Comparison of ENCODE assay signal across 8 cellular contexts in the genomic region with DNA sequence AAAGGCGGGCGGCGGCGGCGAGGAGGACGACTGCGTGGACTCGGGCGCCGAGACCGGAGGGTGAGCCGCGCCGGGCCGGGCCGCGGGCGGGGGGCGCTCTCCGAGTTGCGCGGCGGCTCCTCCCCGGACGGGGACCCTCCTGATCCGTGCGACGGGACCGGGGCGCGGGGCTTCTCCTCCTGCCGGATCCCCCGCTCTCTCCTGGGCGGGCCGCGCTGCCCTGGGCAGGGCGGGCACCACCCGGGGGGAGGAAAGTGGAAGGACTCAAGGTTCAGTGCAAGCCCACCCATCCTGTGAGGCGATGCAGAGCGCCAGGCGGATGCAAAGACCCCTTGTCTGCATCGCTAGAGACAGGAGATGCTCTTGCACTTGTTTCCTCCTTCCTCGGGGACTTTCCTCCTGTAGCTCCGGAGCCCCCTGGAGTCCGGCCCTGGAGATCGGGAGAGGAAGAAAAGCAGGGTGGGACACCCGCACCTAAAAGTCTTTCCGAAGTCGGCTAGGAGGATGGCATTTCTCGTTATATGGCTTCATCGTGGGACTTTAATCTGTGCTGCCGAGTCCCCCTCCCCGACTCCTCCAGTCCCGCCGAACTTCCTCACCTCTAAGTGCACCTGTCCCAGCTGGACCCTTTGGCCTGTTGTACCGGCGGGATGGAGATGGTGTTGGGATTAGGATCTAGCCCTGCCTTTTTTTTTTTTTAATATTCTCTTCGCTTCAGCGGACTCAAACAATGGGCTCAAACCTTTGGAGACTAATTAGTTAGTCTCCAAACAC. TPM values are rescaled to one million over a fixed set of nuclear protein-coding genes. Genes with fewer than 3 reads are reported as not detected.
A peak's percentile ranks its signal among the peaks of the same experiment; 100 is the strongest.
DNase-seq lines count a peak whose midpoint lies in the region; ATAC-seq and TF ChIP-seq lines count a peak whose summit lies in the region.

No MANE protein-coding gene starts in this region.

- no peaks in the 10 kb centered on the region for H3K4me1 ChIP-seq in CD8-positive, alpha-beta memory T cell (ENCODE audit: insufficient read depth, low read length)
- H3K4me1 ChIP-seq in HCT116 (ENCODE audit: control insufficient read depth in 1 of 2, insufficient read depth in 2 of 2, low read length in 2 of 2) (peaks cover 4 to 14% of the 10 kb centered on the region in 2 experiments; a peak in 3 of 4 replicates), Panc1 (ENCODE audit: control insufficient read depth, insufficient read depth, low read length) (no peaks in the 10 kb centered on the region), ectodermal cell (ENCODE audit: control insufficient read depth, insufficient read depth, low read length) (peaks cover 16% of the 10 kb centered on the region), muscle layer of colon (ENCODE audit: insufficient read depth, low read length) (peaks cover 26% of the 10 kb centered on the region)

- peaks cover 47 to 69% of the 10 kb centered on the region in 2 donors for H3K27me3 Mint-ChIP-seq in CD8-positive, alpha-beta memory T cell

- H3K27ac ChIP-seq in CD8-positive, alpha-beta memory T cell (ENCODE audit: low read depth, low read length) = no peak overlapping the region
- H3K27ac ChIP-seq in HCT116 (ENCODE audit: low read depth, low read length) (peak overlapping the region; percentile 28; the same call in 1 of the 2 replicates), Panc1 (ENCODE audit: low read length) (no peak overlapping the region), ectodermal cell (ENCODE audit: insufficient read depth, low read depth, low read length, poor library complexity, severe bottlenecking) (no peak overlapping the region), muscle layer of colon (ENCODE audit: low read depth, low read length) (peak overlapping the region; percentile 59)

- peak overlapping the region; percentile 45 to 71 (median 62) for H3K4me3 Mint-ChIP-seq in CD8-positive, alpha-beta memory T cell

- no peaks in the 10 kb centered on the region for H4K20me1 ChIP-seq in HCT116 (ENCODE audit: insufficient read depth)

- no peak for TF ChIP-seq RAD21 in HCT116 (IDR thresholded peaks at IDR 0.05; ENCODE audit: low read depth)

- ATAC-seq in HCT116 (peak; percentile 68), Panc1 (peak; percentile 64), GM21423 (IDR thresholded peaks at IDR 0.05; ENCODE audit: unreplicated experiment) (no peak), HG02588 (IDR thresholded peaks at IDR 0.05; ENCODE audit: unreplicated experiment) (no peak), GM21786 (IDR thresholded peaks at IDR 0.05; ENCODE audit: unreplicated experiment) (no peak)

- RAD21 ChIA-PET in HCT116 (lab: Charles Lee; ENCODE audit: low non-redundant PET in 1 of 2, low total read pairs in 2 of 2, uncharacterized antibody in 2 of 2, unreplicated experiment in 2 of 2) = no interaction called here

- peaks cover 31% of the 10 kb centered on the region for H3K27me3 ChIP-seq in CD8-positive, alpha-beta memory T cell (ENCODE audit: insufficient read depth, low read length, poor library complexity, severe bottlenecking)
- no peaks in the 10 kb centered on the region for H3K27me3 ChIP-seq in HCT116 (ENCODE audit: insufficient read depth, low read length)
- peaks cover 5% of the 10 kb centered on the region; the same call in 1 of the 2 replicates for H3K27me3 ChIP-seq in Panc1 (ENCODE audit: control insufficient read depth, insufficient read depth, low read length)
- H3K27me3 ChIP-seq in ectodermal cell (ENCODE audit: control insufficient read depth, insufficient read depth, low read length, poor library complexity, severe bottlenecking) = peaks cover 14% of the 10 kb centered on the region
- H3K27me3 ChIP-seq in muscle layer of colon (ENCODE audit: control insufficient read depth in 1 of 2, insufficient read depth in 2 of 2, low read length in 2 of 2) = no peaks in the 10 kb centered on the region

- WGBS in ectodermal cell, 2 experiments = 0 to 1% methylated on average over 59 of the region's 59 CpGs

- no peaks in the 10 kb centered on the region for H3K9me3 Mint-ChIP-seq in CD8-positive, alpha-beta memory T cell

- H3K79me2 ChIP-seq in HCT116 (ENCODE audit: insufficient read depth, low read length) = no peaks in the 10 kb centered on the region

- H3K4me1 Mint-ChIP-seq in CD8-positive, alpha-beta memory T cell = peaks cover 0 to 16% (median 3%) of the 10 kb centered on the region in 3 donors

- 0 out of 6 replicates have a peak, but pooled peaks of 1 of the 3 experiments have one; percentile 8 for TF ChIP-seq CTCF in HCT116 (IDR thresholded peaks at IDR 0.05 in 2 of 3, conservative IDR thresholded peaks at IDR 0.05 in 1 of 3; ENCODE audit: borderline replicate concordance in 1 of 3, insufficient read depth in 1 of 3, low read depth in 2 of 3, low read length in 2 of 3)
- peak; percentile 65 for TF ChIP-seq CTCF in Panc1 (IDR thresholded peaks at IDR 0.05)

- intact Hi-C loops in HCT116 (cut with micrococcal nuclease) = loop anchor here (5.0 kb wide), 1 partner anchor 575 kb away; no protein-coding TSS in a partner anchor
- intact Hi-C loops in Panc1 (cut with micrococcal nuclease; ENCODE audit: unreplicated experiment) = no loop called here

- no peak overlapping the region for H2AFZ ChIP-seq in HCT116 (ENCODE audit: low read depth, low read length, poor library complexity, severe bottlenecking)

- in situ Hi-C loops in Panc1 (cut with HindIII; ENCODE audit: low pct_unique_long_range_greater_than_20kb, low sequenced_read_pairs) = no loop called here

- no peaks in the 10 kb centered on the region for H3K36me3 ChIP-seq in CD8-positive, alpha-beta memory T cell (ENCODE audit: insufficient read depth, low read length)
- H3K36me3 ChIP-seq in HCT116 (ENCODE audit: control insufficient read depth in 1 of 2, insufficient read depth in 2 of 2, low read length in 2 of 2) (no peaks in the 10 kb centered on the region), Panc1 (ENCODE audit: control insufficient read depth, insufficient read depth, low read length) (no peaks in the 10 kb centered on the region), ectodermal cell (ENCODE audit: control insufficient read depth, insufficient read depth, low read length) (no peaks in the 10 kb centered on the region), muscle layer of colon (ENCODE audit: insufficient read depth, low read length) (no peaks in the 10 kb centered on the region)

- H3K9ac ChIP-seq in HCT116 (ENCODE audit: low read length) (peak overlapping the region; percentile 59), muscle layer of colon (ENCODE audit: low read length) (peak overlapping the region; percentile 40)

- no peak for DNase-seq in CD8-positive, alpha-beta memory T cell
- DNase-seq in HCT116 (ENCODE audit: low read depth, low spot score) (no peak), Panc1 (ENCODE audit: low read depth, low spot score) (no peak)

- H3K9me3 ChIP-seq in CD8-positive, alpha-beta memory T cell (ENCODE audit: low read length) = no peaks in the 10 kb centered on the region
- H3K9me3 ChIP-seq in HCT116 (ENCODE audit: control insufficient read depth in 1 of 2, insufficient read depth in 1 of 2, low read depth in 1 of 2, low read length in 2 of 2) (no peaks in the 10 kb centered on the region), Panc1 (ENCODE audit: control insufficient read depth, insufficient read depth, low read depth, low read length) (no peaks in the 10 kb centered on the region), ectodermal cell (ENCODE audit: control insufficient read depth, low read length) (no peaks in the 10 kb centered on the region), muscle layer of colon (ENCODE audit: low read length) (no peaks in the 10 kb centered on the region)

- H3K9me2 ChIP-seq in HCT116 (ENCODE audit: insufficient read depth) = no peaks in the 10 kb centered on the region

- CTCF ChIA-PET in CD8-positive, alpha-beta memory T cell (lab: Charles Lee) = no interaction called here
- CTCF ChIA-PET in HCT116 (lab: Charles Lee) = interaction anchor here (1.0 to 1.3 kb wide), 4 partner anchors 12 to 97 kb away, joined by 3 to 7 read pairs (median 4); no protein-coding TSS in a partner anchor
- CTCF ChIA-PET in Panc1 (lab: Charles Lee) = interaction anchor here (0.9 kb wide), 1 partner anchor 63 kb away, joined by 4 read pairs; no protein-coding TSS in a partner anchor

- no peak overlapping the region for H3K27ac Mint-ChIP-seq in CD8-positive, alpha-beta memory T cell

- BruUV-seq in HCT116 (replicated peaks; lab: Mats Ljungman, UMichigan) (no TSS peak), Panc1 (replicated peaks; lab: Mats Ljungman, UMichigan) (no TSS peak)

- no peaks in the 10 kb centered on the region for H3K36me3 Mint-ChIP-seq in CD8-positive, alpha-beta memory T cell

- peak overlapping the region; percentile 92 for H3K4me2 ChIP-seq in HCT116 (ENCODE audit: low read length)

- POLR2A ChIA-PET in CD8-positive, alpha-beta memory T cell (lab: Charles Lee) = interaction anchor here (0.7 kb wide), 1 partner anchor 33 kb away, joined by 4 read pairs; no protein-coding TSS in a partner anchor
- POLR2A ChIA-PET in HCT116 (lab: Charles Lee) = no interaction called here
- POLR2A ChIA-PET in Panc1 (lab: Charles Lee) = no interaction called here

- H3K4me3 ChIP-seq in CD8-positive, alpha-beta memory T cell (ENCODE audit: low read length) = no peak overlapping the region
- H3K4me3 ChIP-seq in HCT116 (replicated peaks in 1 of 2; ENCODE audit: low read depth in 1 of 2, low read length in 2 of 2) (peak overlapping the region; percentile 66 to 73), Panc1 (ENCODE audit: low read depth in 2 of 2, low read length in 2 of 2) (peak overlapping the region; percentile 50 to 51), ectodermal cell (ENCODE audit: insufficient read depth, low read depth, low read length) (peak overlapping the region; percentile 70), muscle layer of colon (ENCODE audit: low read depth in 1 of 2, low read length in 2 of 2) (peak overlapping the region; percentile 80 to 88)

- TF ChIP-seq POLR2A in HCT116 (IDR thresholded peaks at IDR 0.05; ENCODE audit: borderline replicate concordance, extremely low read depth, insufficient read depth, insufficient read length) = no peak

TF ChIP-seq in HCT116, 20 proteins besides CTCF, POLR2A, EP300 and RAD21 (continues in another document):
- TF ChIP-seq ZFX (IDR thresholded peaks at IDR 0.05) = no peak

RNA-seq across cellular contexts. Expression of a gene that starts 0.5 kb away (rescaled TPM):
- under 1 TPM in 1 of 2 experiments, not detected in 1; 0.13 TPM for total RNA-seq in CD8-positive, alpha-beta memory T cell
- not detected for polyA plus RNA-seq in CD8-positive, alpha-beta memory T cell
- total RNA-seq in HCT116 (2021; ENCODE audit: unreplicated experiment) = 3.1 TPM
- polyA plus RNA-seq in HCT116 (2012) = 0.87 and 1.1 TPM in 2 replicates
- total RNA-seq in Panc1 (2021; ENCODE audit: unreplicated experiment) = 1.1 TPM
- 0.67 TPM for polyA plus RNA-seq in Panc1 (2012; ENCODE audit: insufficient read length)
- polyA plus RNA-seq in ectodermal cell (2013, experiment 1 of 4) = 25.9 TPM
- polyA plus RNA-seq in ectodermal cell (2013, experiment 2 of 4) = 37.7 TPM
- polyA plus RNA-seq in ectodermal cell (2013, experiment 3 of 4) = 27.4 TPM
- 29.0 TPM for polyA plus RNA-seq in ectodermal cell (2013, experiment 4 of 4)

Comparison
In these comparisons a context has a peak if more than half of its experiments do, and no peak if none do; other contexts are left out.
1. H3K27ac ChIP-seq: peak in HCT116 (single experiment) and muscle layer of colon (single experiment); none in CD8-positive, alpha-beta memory T cell (single experiment), Panc1 (single experiment) and ectodermal cell (single experiment).
2. ATAC-seq: peak in HCT116 (single experiment) and Panc1 (single experiment); none in GM21423 (single experiment), HG02588 (single experiment) and GM21786 (single experiment).